In genomic region chr1:203453016-203453415, GRCh38 we compare ENCODE assay signal across 25 cellular contexts. TPM values are rescaled to one million over a fixed set of nuclear protein-coding genes. Genes with fewer than 3 reads are reported as not detected.
"Had no signal": no experiment of that assay in that cellular context is flagged by ENCODE, and none has a peak within 500 bp of the region (broad histone marks: within the 10 kb centered on the region; RNA-seq: fewer than 3 reads in every experiment).

No MANE protein-coding gene starts in this region.

- H3K9me3 ChIP-seq: adrenal gland, breast epithelium, left ventricle myocardium inferior, prostate gland, right atrium auricular region, suprapubic skin had no signal

- H3K27ac ChIP-seq: adrenal gland, breast epithelium, left ventricle myocardium inferior, prostate gland, right atrium auricular region, suprapubic skin had no signal

- H3K4me3 ChIP-seq: adrenal gland, breast epithelium, left ventricle myocardium inferior, prostate gland, right atrium auricular region, suprapubic skin had no signal

- H3K4me1 ChIP-seq: breast epithelium, prostate gland had no signal

- DNase-seq: activated CD4-positive, alpha-beta memory T cell treated with anti-CD3 and anti-CD28 coated beads for 36 hours; activated CD4-positive, alpha-beta T cell treated with anti-CD3 and anti-CD28 coated beads for 4 hours; activated gamma-delta T cell treated with Interleukin-2 at 50 U/mL for 16 hours; activated T-cell treated with anti-CD3 and anti-CD28 coated beads for 4 hours; adrenal gland; cortex of kidney; left ventricle myocardium inferior; mammary epithelial cell; small intestine; stimulated activated CD4-positive, alpha-beta T cell treated with anti-CD3 and anti-CD28 coated beads, Interleukin-4, amount 100 ng/mL, for 1 hour; stimulated activated naive CD8-positive, alpha-beta T cell treated with anti-CD3 and anti-CD28 coated beads, Interleukin-15, amount 100 ng/mL, for 72 hours had no signal

- ATAC-seq: activated naive CD4-positive, alpha-beta T cell treated with anti-CD3 and anti-CD28 coated beads, Interleukin-2, amount 50 U/mL, for 72 hours; stimulated activated naive CD8-positive, alpha-beta T cell treated with anti-CD3 and anti-CD28 coated beads, Interleukin-15, amount 100 ng/mL, for 72 hours; WTC11 had no signal

- H3K36me3 ChIP-seq: adrenal gland, breast epithelium, left ventricle myocardium inferior, prostate gland, right atrium auricular region, suprapubic skin had no signal

- H3K27me3 ChIP-seq: breast epithelium, right atrium auricular region had no signal

RNA-seq across cellular contexts. Expression of gene PRELP, which starts 22.6 kb away (rescaled TPM):
- total RNA-seq: activated CD4-positive, alpha-beta memory T cell treated with anti-CD3 and anti-CD28 coated beads for 36 hours; activated T-helper 1 cell treated with anti-CD3 and anti-CD28 coated beads, Interleukin-12 subunit alpha, Interleukin-12 subunit beta, Interleukin-2, Interleukin-4 antibody, amounts not matched to agents 30 ng/mL and 10 ng/mL and 1 ng/mL, durations not matched to agents 14 hours and 24 hours and 36 hours had no signal
- polyA plus RNA-seq: neural cell had no signal

RNA-seq across cellular contexts. Expression of gene OPTC, which starts 40.9 kb away (rescaled TPM):
- total RNA-seq: activated CD4-positive, alpha-beta memory T cell treated with anti-CD3 and anti-CD28 coated beads for 36 hours; activated naive CD4-positive, alpha-beta T cell treated with anti-CD3 and anti-CD28 coated beads, Interleukin-2, amount 50 U/mL, for 72 hours; activated T-helper 1 cell treated with anti-CD3 and anti-CD28 coated beads, Interleukin-12 subunit alpha, Interleukin-12 subunit beta, Interleukin-2, Interleukin-4 antibody, amounts not matched to agents 30 ng/mL and 10 ng/mL and 1 ng/mL, durations not matched to agents 14 hours and 24 hours and 36 hours; adrenal gland; astrocyte; breast epithelium; frontal cortex; kidney epithelial cell; left ventricle myocardium inferior; mammary epithelial cell; myocyte; osteoblast; prostate gland; right atrium auricular region; suprapubic skin had no signal
- polyA plus RNA-seq: esophagus, mammary epithelial cell, neural cell, small intestine had no signal
